17 cellular contexts compared by ENCODE assay signal in genomic region chr4:87117051-87117729, GRCh38.
DNase-seq lines count a peak whose midpoint lies in the region; ATAC-seq and TF ChIP-seq lines count a peak whose summit lies in the region.
"Had no signal": no experiment of that assay in that cellular context is flagged by ENCODE, and none has a peak within 500 bp of the region (broad histone marks: within the 10 kb centered on the region; RNA-seq: fewer than 3 reads in every experiment).

No MANE protein-coding gene starts in this region.

- H3K27me3 ChIP-seq in esophagus squamous epithelium (no peaks in the 10 kb centered on the region), lung (ENCODE audit: control insufficient read depth, insufficient read depth) (no peaks in the 10 kb centered on the region), subcutaneous abdominal adipose tissue (ENCODE audit: control insufficient read depth in 5 of 5, insufficient read depth in 4 of 5, low read length in 5 of 5) (no peaks in the 10 kb centered on the region)

- H3K4me1 ChIP-seq in esophagus squamous epithelium (peaks cover 22 to 66% (median 27%) of the 10 kb centered on the region in 3 donors), lung (ENCODE audit: control insufficient read depth in 2 of 2, insufficient read depth in 2 of 2, low read length in 2 of 2) (peaks cover 9 to 23% of the 10 kb centered on the region in 2 donors), subcutaneous abdominal adipose tissue (ENCODE audit: control insufficient read depth in 5 of 5, insufficient read depth in 5 of 5, low read length in 5 of 5) (peaks cover 14 to 49% (median 36%) of the 10 kb centered on the region in 5 donors)

- H3K4me3 ChIP-seq in esophagus squamous epithelium (no peak overlapping the region), lung (no peak overlapping the region), subcutaneous abdominal adipose tissue (ENCODE audit: low read depth in 1 of 5, low read length in 5 of 5) (no peak overlapping the region)

- H3K36me3 ChIP-seq in esophagus squamous epithelium (peaks cover 16 to 74% (median 21%) of the 10 kb centered on the region in 3 donors), lung (ENCODE audit: control insufficient read depth in 2 of 2, insufficient read depth in 2 of 2, low read length in 2 of 2) (peaks cover 18 to 23% of the 10 kb centered on the region in 2 donors), subcutaneous abdominal adipose tissue (ENCODE audit: control insufficient read depth in 5 of 5, insufficient read depth in 5 of 5, low read length in 5 of 5) (peaks cover 7 to 61% (median 49%) of the 10 kb centered on the region in 5 donors)

- H3K27ac ChIP-seq in esophagus squamous epithelium (peak overlapping the region; percentile 23 to 86 (median 74)), lung (ENCODE audit: low read depth in 1 of 2, low read length in 1 of 2) (peak overlapping the region; percentile 39 to 40), subcutaneous abdominal adipose tissue (ENCODE audit: low read depth, low read length) (peak overlapping the region; percentile 43)
- H3K27ac ChIP-seq: KMS-11 had no signal

- ATAC-seq in lung (ENCODE audit: insufficient read depth, low FRiP score) = no peak
- no peak for ATAC-seq in GM18907 (IDR thresholded peaks at IDR 0.05; ENCODE audit: unreplicated experiment)
- ATAC-seq in GM21825 (IDR thresholded peaks at IDR 0.05; ENCODE audit: unreplicated experiment) = no peak
- ATAC-seq: stimulated activated naive CD8-positive, alpha-beta T cell treated with anti-CD3 and anti-CD28 coated beads, Interleukin-15, amount 100 ng/mL, for 72 hours had no signal

- peak; percentile 2 for DNase-seq in NCI-H526 treated with DMSO at 0.1 percent for 48 hours (lab: John Stamatoyannopoulos, UW)
- no peak for DNase-seq in esophagus squamous epithelium (lab: John Stamatoyannopoulos, UW)
- no peak for DNase-seq in lung (ENCODE audit: low spot score)
- DNase-seq in EL = no peak
- no peak for DNase-seq in stimulated activated CD4-positive, alpha-beta T cell treated with anti-CD3 and anti-CD28 coated beads, Interleukin-4, amount 100 ng/mL, for 4 hours
- DNase-seq: activated CD4-positive, alpha-beta T cell treated with anti-CD3 and anti-CD28 coated beads, Interleukin-2, amount 50 U/mL, for 4 hours; activated gamma-delta T cell; central memory CD4-positive, alpha-beta T cell; GDM1; islet precursor cell; occipital lobe; stimulated activated naive CD8-positive, alpha-beta T cell treated with anti-CD3 and anti-CD28 coated beads, Interleukin-15, amount 100 ng/mL, for 72 hours; T-helper 1 cell had no signal

- no peak overlapping the region for H3K9ac ChIP-seq in subcutaneous abdominal adipose tissue (ENCODE audit: low read length in 5 of 5)
- H3K9ac ChIP-seq: KMS-11 had no signal

- TF ChIP-seq POLR2A in esophagus squamous epithelium (IDR thresholded peaks at IDR 0.05) = no peak

- WGBS in esophagus squamous epithelium, 2 donors = 46 to 47% methylated on average over 7 to 8 of the region's 8 CpGs
- 69 to 84% methylated on average over 8 of the region's 8 CpGs for WGBS in lung, 2 donors

- TF ChIP-seq CTCF in esophagus squamous epithelium (IDR thresholded peaks at IDR 0.05) = no peak
- no peak for TF ChIP-seq CTCF in lung (IDR thresholded peaks at IDR 0.05; ENCODE audit: control extremely low read depth, extremely low read depth)

- H3K9me3 ChIP-seq in esophagus squamous epithelium (no peaks in the 10 kb centered on the region), lung (ENCODE audit: control insufficient read depth in 2 of 2, insufficient read depth in 1 of 2, low read length in 1 of 2) (no peaks in the 10 kb centered on the region), subcutaneous abdominal adipose tissue (ENCODE audit: control insufficient read depth in 5 of 5, low read length in 5 of 5) (no peaks in the 10 kb centered on the region)

- intact Hi-C loops in esophagus squamous epithelium (cut with DNase I) = loop anchor here (5.0 kb wide), 1 partner anchor 625 kb away; no protein-coding TSS in a partner anchor
